Comparison of ENCODE assay signal across 5 cellular contexts in the genomic region with DNA sequence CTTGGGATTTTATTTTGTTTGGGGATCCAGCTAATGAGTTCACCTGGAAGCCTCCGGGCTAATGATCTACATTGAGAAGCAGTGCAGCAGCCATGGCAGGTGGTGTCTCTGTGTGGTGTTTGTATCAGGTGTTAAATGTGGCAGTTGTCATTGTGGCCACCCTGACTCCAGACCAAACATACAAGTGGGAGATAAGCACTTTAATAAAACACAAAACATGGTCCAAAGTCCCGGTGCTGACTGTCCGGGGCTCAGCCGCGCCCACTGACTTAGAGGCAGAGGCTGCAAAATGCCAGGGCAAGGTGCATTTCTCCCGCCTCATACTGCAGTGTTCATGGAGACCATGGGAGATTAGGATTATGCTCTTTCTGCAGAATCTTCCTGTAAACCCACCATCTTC. TPM values are rescaled to one million over a fixed set of nuclear protein-coding genes. Genes with fewer than 3 reads are reported as not detected.
"Had no signal": no experiment of that assay in that cellular context is flagged by ENCODE, and none has a peak within 500 bp of the region (broad histone marks: within the 10 kb centered on the region; RNA-seq: fewer than 3 reads in every experiment).

No MANE protein-coding gene starts in this region.

RNA-seq across cellular contexts. Expression of a gene that starts 23.6 kb away (rescaled TPM):
- total RNA-seq: HT-29, HT1080, IMR-90, K562 had no signal
- polyA plus RNA-seq: IgD-negative memory B cell, IMR-90, K562 had no signal

RNA-seq across cellular contexts. Expression of a gene that starts 58.5 kb away (rescaled TPM):
- total RNA-seq: IMR-90, K562 had no signal
- polyA plus RNA-seq: IMR-90, K562 had no signal
